ENCODE assay signal across 11 cellular contexts in the genomic region with DNA sequence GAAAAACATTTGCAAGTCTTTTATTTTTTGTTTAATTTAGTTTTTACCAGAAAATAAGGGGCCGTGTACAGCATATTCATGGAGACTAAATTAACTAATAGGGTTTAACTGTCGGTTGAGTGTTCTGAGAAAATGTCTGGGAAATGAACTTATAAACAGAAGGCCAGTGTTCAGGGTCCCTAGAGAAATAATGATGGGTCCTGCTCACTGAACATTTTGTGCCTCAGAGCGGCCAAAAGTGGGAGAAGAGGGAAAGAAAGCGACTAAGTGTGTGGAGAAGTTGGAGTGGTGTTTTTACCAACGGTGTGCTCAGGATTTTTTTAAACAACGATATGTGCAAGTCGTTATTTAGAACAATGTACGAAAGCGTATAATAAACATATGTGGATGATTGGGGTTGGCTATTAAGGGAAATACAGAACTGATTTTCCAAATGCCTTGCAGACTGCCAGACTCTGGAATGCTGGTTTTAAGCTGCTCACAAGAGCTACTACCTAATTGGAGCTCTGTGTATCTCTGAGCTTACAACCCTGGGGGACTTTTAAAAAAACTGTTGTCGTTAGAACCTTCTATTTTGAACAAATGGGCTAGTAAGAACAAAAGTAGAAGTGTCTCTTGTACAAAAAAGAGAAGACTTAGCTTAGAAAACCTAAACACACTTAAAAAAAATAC.
DNase-seq lines count a peak whose midpoint lies in the region; ATAC-seq, FAIRE-seq and TF ChIP-seq lines count a peak whose summit lies in the region.
"Had no signal": no experiment of that assay in that cellular context is flagged by ENCODE, and none has a peak within 500 bp of the region (broad histone marks: within the 10 kb centered on the region; RNA-seq: fewer than 3 reads in every experiment).

No MANE protein-coding gene starts in this region.

- in situ Hi-C loops in brain microvascular endothelial cell (cut with HindIII; ENCODE audit: low pct_ligation_motif_present, low sequenced_read_pairs): no loop called here

- no peak for TF ChIP-seq CTCF in HL-60 (IDR thresholded peaks at IDR 0.05; ENCODE audit: insufficient read depth, low read length)
- no peak for TF ChIP-seq CTCF in brain microvascular endothelial cell (IDR thresholded peaks at IDR 0.05; ENCODE audit: low read depth, low read length, missing control alignments)
- TF ChIP-seq CTCF in keratinocyte (optimal IDR thresholded peaks at IDR 0.05 in 1 of 3, IDR thresholded peaks at IDR 0.05 in 1 of 3, conservative IDR thresholded peaks at IDR 0.05 in 1 of 3; ENCODE audit: extremely low read depth in 1 of 3, insufficient read depth in 2 of 3, low read length in 3 of 3): no peak

- H3K27me3 ChIP-seq in HL-60 (ENCODE audit: insufficient read depth, poor library complexity, severe bottlenecking): no peaks in the 10 kb centered on the region
- H3K27me3 ChIP-seq in brain microvascular endothelial cell (replicated peaks): no peaks in the 10 kb centered on the region
- no peaks in the 10 kb centered on the region for H3K27me3 ChIP-seq in keratinocyte (ENCODE audit: control insufficient read depth, extremely low read depth, insufficient read depth, low read length)

- H3K36me3 Mint-ChIP-seq in stimulated activated memory B cell treated with anti-CD40 and anti-IgM and Interleukin-4, amounts not matched to agents 10 μg/mL and 1 μg/mL and 100 μg/mL, for 72 hours: peaks cover 5% of the 10 kb centered on the region

- dilution Hi-C loops in keratinocyte (cut with MboI; ENCODE audit: extremely low pct_ligation_motif_present, low sequenced_read_pairs): no loop called here

- no peaks in the 10 kb centered on the region for H3K9me3 ChIP-seq in keratinocyte (ENCODE audit: control insufficient read depth, low read depth, low read length)

- H3K9me1 ChIP-seq in keratinocyte (ENCODE audit: control insufficient read depth, extremely low read depth, insufficient read depth, low read length): no peaks in the 10 kb centered on the region

- H3K4me1 Mint-ChIP-seq in stimulated activated memory B cell treated with anti-CD40 and anti-IgM and Interleukin-4, amounts not matched to agents 10 μg/mL and 1 μg/mL and 100 μg/mL, for 72 hours: peaks cover 29% of the 10 kb centered on the region

- peak overlapping the region; percentile 48 for H3K27ac Mint-ChIP-seq in stimulated activated memory B cell treated with anti-CD40 and anti-IgM and Interleukin-4, amounts not matched to agents 10 μg/mL and 1 μg/mL and 100 μg/mL, for 72 hours

- DNase-seq in HL-60 (ENCODE audit: low read depth in 1 of 2, low spot score in 1 of 2) (no peak), brain microvascular endothelial cell (peak; percentile 34), keratinocyte (ENCODE audit: low read depth, low spot score) (no peak), kidney tubule cell (ENCODE audit: low spot score) (no peak)
- DNase-seq: activated T-cell treated with anti-CD3 and anti-CD28 coated beads, Interleukin-2, amount 50 U/mL, for 1 hour; DMS79 treated with DMSO at 0.1 percent for 48 hours had no signal

- no peaks in the 10 kb centered on the region for H3K9me3 Mint-ChIP-seq in stimulated activated memory B cell treated with anti-CD40 and anti-IgM and Interleukin-4, amounts not matched to agents 10 μg/mL and 1 μg/mL and 100 μg/mL, for 72 hours

- H3K27ac ChIP-seq in HL-60 (replicated peaks) (peak overlapping the region; percentile 91), brain microvascular endothelial cell (peak overlapping the region; percentile 78), keratinocyte (ENCODE audit: control insufficient read depth, insufficient read depth, low read length) (peak overlapping the region; percentile 77)

- FAIRE-seq in keratinocyte (lab: Jason Lieb, UNC): peak; percentile 48
- FAIRE-seq: HTR-8/SVneo had no signal

- H3K79me2 ChIP-seq in keratinocyte (ENCODE audit: control insufficient read depth, insufficient read depth, low read length): no peaks in the 10 kb centered on the region

- H3K4me2 ChIP-seq in keratinocyte (ENCODE audit: control insufficient read depth, extremely low read depth, insufficient read depth, low read depth, low read length): no peak overlapping the region

- peak overlapping the region; percentile 47 for H3K9ac ChIP-seq in keratinocyte (ENCODE audit: control insufficient read depth, extremely low read depth, insufficient read depth, low read length)

- peaks cover 59% of the 10 kb centered on the region for H3K4me1 ChIP-seq in keratinocyte (ENCODE audit: control insufficient read depth, extremely low read depth, insufficient read depth, low read length)

- ATAC-seq in stimulated activated memory B cell treated with anti-CD40 and anti-IgM and Interleukin-4, amounts not matched to agents 10 μg/mL and 1 μg/mL and 100 μg/mL, for 72 hours: no peak
- ATAC-seq in GM18520 (IDR thresholded peaks at IDR 0.05; ENCODE audit: unreplicated experiment) (no peak), HG03439 (IDR thresholded peaks at IDR 0.05; ENCODE audit: unreplicated experiment) (no peak), HG02973 (IDR thresholded peaks at IDR 0.05; ENCODE audit: unreplicated experiment) (no peak)

- no peak overlapping the region for H2AFZ ChIP-seq in keratinocyte (ENCODE audit: control insufficient read depth, low read length)

- no peak overlapping the region for H3K4me3 Mint-ChIP-seq in stimulated activated memory B cell treated with anti-CD40 and anti-IgM and Interleukin-4, amounts not matched to agents 10 μg/mL and 1 μg/mL and 100 μg/mL, for 72 hours

- H3K4me3 ChIP-seq in HL-60 (replicated peaks; ENCODE audit: insufficient read depth, low read length) (no peak overlapping the region), brain microvascular endothelial cell (ENCODE audit: low read depth, low read length) (no peak overlapping the region), keratinocyte (ENCODE audit: control insufficient read depth in 2 of 3, extremely low read depth in 1 of 3, insufficient read depth in 2 of 3, low read depth in 1 of 3, low read length in 3 of 3) (no peak overlapping the region)

- H4K20me1 ChIP-seq in keratinocyte (ENCODE audit: control insufficient read depth, extremely low read depth, insufficient read depth, low read length): no peaks in the 10 kb centered on the region

- H3K27me3 Mint-ChIP-seq in stimulated activated memory B cell treated with anti-CD40 and anti-IgM and Interleukin-4, amounts not matched to agents 10 μg/mL and 1 μg/mL and 100 μg/mL, for 72 hours: no peaks in the 10 kb centered on the region

- no peaks in the 10 kb centered on the region for H3K36me3 ChIP-seq in brain microvascular endothelial cell (replicated peaks)
- H3K36me3 ChIP-seq in keratinocyte (ENCODE audit: control insufficient read depth in 2 of 2, extremely low read depth in 1 of 2, insufficient read depth in 2 of 2, low read length in 2 of 2): no peaks in the 10 kb centered on the region
